ENCODE assay signal across 23 cellular contexts in genomic region chr10:91123246-91123645, GRCh38.
DNase-seq lines count a peak whose midpoint lies in the region; ATAC-seq and TF ChIP-seq lines count a peak whose summit lies in the region.
"Had no signal": no experiment of that assay in that cellular context is flagged by ENCODE, and none has a peak within 500 bp of the region (broad histone marks: within the 10 kb centered on the region; RNA-seq: fewer than 3 reads in every experiment).

No MANE protein-coding gene starts in this region.

- H3K36me3 Mint-ChIP-seq in nephron (ENCODE audit: low read depth) (no peaks in the 10 kb centered on the region), HFFc6 (ENCODE audit: low read depth) (no peaks in the 10 kb centered on the region)
- no peaks in the 10 kb centered on the region for H3K36me3 Mint-ChIP-seq in CD4-positive, alpha-beta memory T cell

- H3K9me3 ChIP-seq in adipocyte (ENCODE audit: control insufficient read depth, low read length) = no peaks in the 10 kb centered on the region
- no peaks in the 10 kb centered on the region for H3K9me3 ChIP-seq in CD4-positive, alpha-beta memory T cell (ENCODE audit: control insufficient read depth in 1 of 2, low read length in 2 of 2)
- H3K9me3 ChIP-seq: A549 had no signal

- H3K27me3 ChIP-seq in adipocyte (replicated peaks; ENCODE audit: control insufficient read depth, insufficient read depth, low read length) = peaks cover 4% of the 10 kb centered on the region
- no peaks in the 10 kb centered on the region for H3K27me3 ChIP-seq in CD4-positive, alpha-beta memory T cell (ENCODE audit: insufficient read depth, low read length)

- H3K27ac Mint-ChIP-seq in nephron (peak overlapping the region; percentile 2 to 68 (median 11)), HFFc6 (no peak overlapping the region)
- no peak overlapping the region for H3K27ac Mint-ChIP-seq in CD4-positive, alpha-beta memory T cell
- H3K27ac Mint-ChIP-seq: CD8-positive, alpha-beta memory T cell had no signal

- no peak overlapping the region for H3K4me3 ChIP-seq in adipocyte (ENCODE audit: low read length)
- H3K4me3 ChIP-seq in CD4-positive, alpha-beta memory T cell (ENCODE audit: low read length in 2 of 2) = no peak overlapping the region
- H3K4me3 ChIP-seq: A549, K562, SK-N-MC had no signal

- H3K27ac ChIP-seq in CD4-positive, alpha-beta memory T cell (ENCODE audit: low read depth, low read length) = no peak overlapping the region
- H3K27ac ChIP-seq: A549, C4-2B, RWPE1, SK-N-MC had no signal

- CTCF ChIA-PET in CD4-positive, alpha-beta memory T cell (lab: Charles Lee; ENCODE audit: partially characterized antibody) = interaction anchor here (0.6 kb wide), 1 partner anchor 861 kb away, joined by 3 read pairs; no protein-coding TSS in a partner anchor

- H3K9me3 Mint-ChIP-seq in nephron = no peaks in the 10 kb centered on the region
- H3K9me3 Mint-ChIP-seq in HFFc6 = no peaks in the 10 kb centered on the region
- no peaks in the 10 kb centered on the region for H3K9me3 Mint-ChIP-seq in CD4-positive, alpha-beta memory T cell
- H3K9me3 Mint-ChIP-seq: CD8-positive, alpha-beta memory T cell had no signal

- no peaks in the 10 kb centered on the region for H3K36me3 ChIP-seq in adipocyte (ENCODE audit: control insufficient read depth, insufficient read depth, low read length, severe bottlenecking)
- H3K36me3 ChIP-seq in CD4-positive, alpha-beta memory T cell (ENCODE audit: insufficient read depth, low read length) = no peaks in the 10 kb centered on the region

- H3K4me1 Mint-ChIP-seq in nephron (peaks cover 15% of the 10 kb centered on the region), HFFc6 (ENCODE audit: low read depth) (no peaks in the 10 kb centered on the region)
- H3K4me1 Mint-ChIP-seq in CD4-positive, alpha-beta memory T cell = no peaks in the 10 kb centered on the region

- POLR2A ChIA-PET in CD4-positive, alpha-beta memory T cell (lab: Charles Lee; ENCODE audit: partially characterized antibody) = no interaction called here

- no peaks in the 10 kb centered on the region for H3K4me1 ChIP-seq in adipocyte (ENCODE audit: control insufficient read depth, insufficient read depth, low read length)
- H3K4me1 ChIP-seq in CD4-positive, alpha-beta memory T cell (ENCODE audit: insufficient read depth, low read length) = no peaks in the 10 kb centered on the region
- H3K4me1 ChIP-seq: A549 had no signal

- intact Hi-C loops in CD4-positive, alpha-beta memory T cell (cut with micrococcal nuclease) = no loop called here

- peak; percentile 10 for DNase-seq in LHCN-M2 (ENCODE audit: low read depth)
- DNase-seq in adipocyte (ENCODE audit: low read depth) = peak; percentile 20
- no peak for DNase-seq in HFFc6
- no peak for DNase-seq in activated naive CD4-positive, alpha-beta T cell treated with anti-CD3 and anti-CD28 coated beads, Interleukin-2, amount 50 U/mL, for 16 hours
- DNase-seq in CD4-positive, alpha-beta memory T cell = no peak
- DNase-seq: CD8-positive, alpha-beta memory T cell; DMS 273 treated with DMSO at 0.1 percent for 48 hours; DMS79; Kasumi-1; MV-4-11; NCI-H1105; NCI-H1436 treated with DMSO at 0.1 percent for 48 hours; NCI-H187 treated with DMSO at 0.1 percent for 48 hours; NCI-H524; NCI-H774; SHP77 had no signal

- no peak for ATAC-seq in HG02623 (IDR thresholded peaks at IDR 0.05; ENCODE audit: unreplicated experiment)
- ATAC-seq: A549, K562 had no signal

- H3K4me3 Mint-ChIP-seq in nephron = no peak overlapping the region
- H3K4me3 Mint-ChIP-seq in HFFc6 = no peak overlapping the region
- H3K4me3 Mint-ChIP-seq in CD4-positive, alpha-beta memory T cell = no peak overlapping the region
- H3K4me3 Mint-ChIP-seq: CD8-positive, alpha-beta memory T cell had no signal

- TF ChIP-seq CTCF in nephron (IDR thresholded peaks at IDR 0.05; ENCODE audit: unreplicated experiment in 3 of 3) = no peak
- no peak for TF ChIP-seq CTCF in HFFc6 (IDR thresholded peaks at IDR 0.05)

- H3K9ac ChIP-seq in adipocyte (ENCODE audit: low read length) = no peak overlapping the region

- H3K27me3 Mint-ChIP-seq in nephron (ENCODE audit: low read depth) = no peaks in the 10 kb centered on the region
- H3K27me3 Mint-ChIP-seq in HFFc6 (ENCODE audit: insufficient read depth) = peaks cover 26% of the 10 kb centered on the region
- peaks cover 4 to 9% of the 10 kb centered on the region in 2 donors for H3K27me3 Mint-ChIP-seq in CD4-positive, alpha-beta memory T cell

Comparison
In these comparisons a context has a peak if more than half of its experiments do, and no peak if none do; other contexts are left out.
1. DNase-seq: peak in LHCN-M2 (single experiment) and adipocyte (single experiment); none in HFFc6 (single experiment), activated naive CD4-positive, alpha-beta T cell treated with anti-CD3 and anti-CD28 coated beads, Interleukin-2, amount 50 U/mL, for 16 hours (single experiment) and CD4-positive, alpha-beta memory T cell (0 of 5).
2. H3K27ac Mint-ChIP-seq: peak in nephron (3 of 3); none in HFFc6 (single experiment) and CD4-positive, alpha-beta memory T cell (0 of 7).